26 cellular contexts compared by ENCODE assay signal in genomic region chr4:106058919-106059318, GRCh38.
"Had no signal": no experiment of that assay in that cellular context is flagged by ENCODE, and none has a peak within 500 bp of the region (broad histone marks: within the 10 kb centered on the region; RNA-seq: fewer than 3 reads in every experiment).

No MANE protein-coding gene starts in this region.

- H3K27me3 ChIP-seq: adrenal gland, cardiac muscle cell, transverse colon had no signal

- H3K27me3 Mint-ChIP-seq: activated B cell treated with CpG ODN at 0.5 μM for 24 hours; activated CD4-positive, alpha-beta T cell treated with anti-CD3 and anti-CD28 coated beads for 36 hours; activated naive CD8-positive, alpha-beta T cell; activated T-cell treated with anti-CD3 and anti-CD28 coated beads, Interleukin-2, amount 50 U/mL, for 24 hours; dendritic cell treated with granulocyte-macrophage colony-stimulating factor and Interleukin-4, amounts not matched to agents 40 ng/mL and 50 ng/mL, for 4 days; naive B cell; stimulated activated naive B cell treated with anti-CD40 and anti-IgM and Interleukin-4, amounts not matched to agents 10 μg/mL and 1 μg/mL and 100 μg/mL, for 72 hours had no signal

- H3K4me2 ChIP-seq: smooth muscle cell had no signal

- H3K4me3 Mint-ChIP-seq: activated B cell treated with CpG ODN at 0.5 μM for 24 hours; activated CD4-positive, alpha-beta T cell treated with anti-CD3 and anti-CD28 coated beads for 36 hours; activated naive CD8-positive, alpha-beta T cell; activated T-cell treated with anti-CD3 and anti-CD28 coated beads, Interleukin-2, amount 50 U/mL, for 24 hours; dendritic cell treated with granulocyte-macrophage colony-stimulating factor and Interleukin-4, amounts not matched to agents 40 ng/mL and 50 ng/mL, for 4 days; naive B cell; neural crest cell; stimulated activated naive B cell treated with anti-CD40 and anti-IgM and Interleukin-4, amounts not matched to agents 10 μg/mL and 1 μg/mL and 100 μg/mL, for 72 hours had no signal

- H3K9me3 ChIP-seq: adrenal gland, mucosa of descending colon, transverse colon had no signal

- H3K4me1 Mint-ChIP-seq: activated B cell treated with CpG ODN at 0.5 μM for 24 hours; activated CD4-positive, alpha-beta T cell treated with anti-CD3 and anti-CD28 coated beads for 36 hours; naive B cell; neural crest cell; stimulated activated naive B cell treated with anti-CD40 and anti-IgM and Interleukin-4, amounts not matched to agents 10 μg/mL and 1 μg/mL and 100 μg/mL, for 72 hours had no signal

- H3K36me3 ChIP-seq: adrenal gland, cardiac muscle cell, transverse colon had no signal

- H3K9me3 Mint-ChIP-seq: activated B cell treated with CpG ODN at 0.5 μM for 24 hours; activated T-cell treated with anti-CD3 and anti-CD28 coated beads, Interleukin-2, amount 50 U/mL, for 24 hours; activated T-helper 2 cell treated with anti-CD3 and anti-CD28 coated beads, Interferon-gamma antibody, Interleukin-2, Interleukin-4, amounts not matched to agents 10 μg/mL and 5 μg/mL and 100 μg/mL, durations not matched to agents 14 hours and 24 hours and 36 hours; naive B cell; neural crest cell; stimulated activated naive B cell treated with anti-CD40 and anti-IgM and Interleukin-4, amounts not matched to agents 10 μg/mL and 1 μg/mL and 100 μg/mL, for 72 hours had no signal

- H3K4me3 ChIP-seq: adrenal gland, cardiac muscle cell, mucosa of descending colon, smooth muscle cell, transverse colon had no signal

- H3K27ac ChIP-seq: adrenal gland, cardiac muscle cell, transverse colon had no signal

- DNase-seq: activated B cell treated with CpG ODN at 0.5 μM for 24 hours; activated CD4-positive, alpha-beta T cell treated with anti-CD3 and anti-CD28 coated beads for 36 hours; activated CD4-positive, alpha-beta T cell treated with anti-CD3 and anti-CD28 coated beads, Interleukin-2, amount 50 U/mL, for 4 hours; activated CD8-positive, alpha-beta memory T cell treated with anti-CD3 and anti-CD28 coated beads for 24 hours; activated CD8-positive, alpha-beta memory T cell treated with anti-CD3 and anti-CD28 coated beads, Interleukin-2, amount 50 U/mL, for 4 hours; activated naive CD4-positive, alpha-beta T cell; activated T-cell treated with anti-CD3 and anti-CD28 coated beads, Interleukin-2, amount 50 U/mL, for 24 hours; effector CD4-positive, alpha-beta T cell; hypothalamus; left cardiac atrium; mesenchymal stem cell; mucosa of descending colon; naive B cell; posterior cingulate gyrus; stimulated activated CD4-positive, alpha-beta T cell treated with anti-CD3 and anti-CD28 coated beads, Interleukin-2, amount 100 ng/mL, for 48 hours; stimulated activated CD8-positive, alpha-beta memory T cell treated with anti-CD3 and anti-CD28 coated beads, Interleukin-4, amount 100 ng/mL, for 48 hours; stimulated activated naive B cell treated with anti-CD40 and anti-IgM and Interleukin-4, amounts not matched to agents 10 μg/mL and 1 μg/mL and 100 μg/mL, for 72 hours; T1000; transverse colon had no signal

- H3K27ac Mint-ChIP-seq: activated B cell treated with CpG ODN at 0.5 μM for 24 hours; activated CD4-positive, alpha-beta T cell treated with anti-CD3 and anti-CD28 coated beads for 36 hours; activated naive CD8-positive, alpha-beta T cell; activated T-cell treated with anti-CD3 and anti-CD28 coated beads, Interleukin-2, amount 50 U/mL, for 24 hours; activated T-helper 2 cell treated with anti-CD3 and anti-CD28 coated beads, Interferon-gamma antibody, Interleukin-2, Interleukin-4, amounts not matched to agents 10 μg/mL and 5 μg/mL and 100 μg/mL, durations not matched to agents 14 hours and 24 hours and 36 hours; dendritic cell treated with granulocyte-macrophage colony-stimulating factor and Interleukin-4, amounts not matched to agents 40 ng/mL and 50 ng/mL, for 4 days; naive B cell; stimulated activated naive B cell treated with anti-CD40 and anti-IgM and Interleukin-4, amounts not matched to agents 10 μg/mL and 1 μg/mL and 100 μg/mL, for 72 hours had no signal
